22 cellular contexts compared by ENCODE assay signal in genomic region chr9:70874451-70874850, GRCh38.
DNase-seq lines count a peak whose midpoint lies in the region; ATAC-seq, FAIRE-seq and TF ChIP-seq lines count a peak whose summit lies in the region.
"Had no signal": no experiment of that assay in that cellular context is flagged by ENCODE, and none has a peak within 500 bp of the region (broad histone marks: within the 10 kb centered on the region; RNA-seq: fewer than 3 reads in every experiment).

No MANE protein-coding gene starts in this region.

- no peak overlapping the region for H2BK20ac ChIP-seq in H1 (ENCODE audit: low read length)

- H3K4me2 ChIP-seq in H1 (ENCODE audit: insufficient read depth in 1 of 2, low read depth in 2 of 2, low read length in 2 of 2) = no peak overlapping the region
- H3K4me2 ChIP-seq: BLaER1 treated with 17β-estradiol and CSF1 and Interleukin-3, amounts not matched to agents 10 nM and 100 nM; SK-N-SH had no signal

- H2BK12ac ChIP-seq in H1 (ENCODE audit: low read depth, low read length) = no peak overlapping the region

- no peak overlapping the region for H2BK5ac ChIP-seq in H1 (ENCODE audit: low read depth, low read length)

- peak; percentile 5 for DNase-seq in AG10803 (ENCODE audit: low read depth)
- DNase-seq in adipocyte (ENCODE audit: low read depth) = peak; percentile 51
- no peak for DNase-seq in H1 (ENCODE audit: low read depth in 1 of 2, low spot score in 2 of 2)
- DNase-seq in iris pigment epithelial cell (ENCODE audit: low read depth) = peak; percentile 20
- no peak for DNase-seq in foreskin keratinocyte
- DNase-seq in erythroblast (lab: John Stamatoyannopoulos, UW) = no peak
- no peak for DNase-seq in midbrain (lab: John Stamatoyannopoulos, UW)
- DNase-seq: Calu3; CD8-positive, alpha-beta T cell; DMS53; H9; NCI-H1417; NCI-H1930; NCI-H226; NCI-H524; PC-3; RPMI8226; SHP77 treated with DMSO at 0.1 percent for 48 hours; SK-N-SH had no signal

- CTCF ChIA-PET in H1 (lab: Charles Lee; ENCODE audit: partially characterized antibody) = no interaction called here

- no peak for TF ChIP-seq RAD21 in H1 (IDR thresholded peaks at IDR 0.05 in 1 of 2, conservative IDR thresholded peaks at IDR 0.05 in 1 of 2; ENCODE audit: low read depth in 2 of 2, low read length in 2 of 2)

- no peak for FAIRE-seq in H1 (lab: Jason Lieb, UNC)
- FAIRE-seq: A204.1 had no signal

- no peak for TF ChIP-seq CTCF in AG10803 (conservative IDR thresholded peaks at IDR 0.05; ENCODE audit: low read length)
- no peak for TF ChIP-seq CTCF in H1 (IDR thresholded peaks at IDR 0.05; ENCODE audit: control extremely low read depth in 1 of 3, insufficient read depth in 1 of 3, low read depth in 1 of 3, low read length in 3 of 3)
- TF ChIP-seq CTCF in foreskin keratinocyte (conservative IDR thresholded peaks at IDR 0.05) = no peak

- H3K56ac ChIP-seq in H1 (replicated peaks; ENCODE audit: insufficient read length, low read depth, low read length) = no peak overlapping the region

- no peak overlapping the region for H3K18ac ChIP-seq in H1 (ENCODE audit: extremely low read depth, low read length)

- no peaks in the 10 kb centered on the region for H3K27me3 ChIP-seq in adipocyte (replicated peaks; ENCODE audit: control insufficient read depth, insufficient read depth, low read length)
- H3K27me3 ChIP-seq in H1 (replicated peaks in 1 of 4; ENCODE audit: control insufficient read depth in 3 of 4, extremely low read depth in 1 of 4, insufficient read depth in 3 of 4, low read length in 3 of 4) = no peaks in the 10 kb centered on the region
- H3K27me3 ChIP-seq in foreskin keratinocyte = peaks cover 14% of the 10 kb centered on the region
- H3K27me3 ChIP-seq: BLaER1 treated with 17β-estradiol and CSF1 and Interleukin-3, amounts not matched to agents 10 nM and 100 nM had no signal

- H3K4me3 ChIP-seq in AG10803 (ENCODE audit: low read length) (no peak overlapping the region), adipocyte (ENCODE audit: low read length) (no peak overlapping the region), H1 (ENCODE audit: extremely low read depth in 1 of 4, insufficient read depth in 2 of 4, low read depth in 3 of 4, low read length in 4 of 4) (no peak overlapping the region)
- H3K4me3 ChIP-seq: BLaER1 treated with 17β-estradiol and CSF1 and Interleukin-3, amounts not matched to agents 10 nM and 100 nM had no signal

- no peak overlapping the region for H2BK120ac ChIP-seq in H1 (replicated peaks; ENCODE audit: low read depth, low read length)

- no peaks in the 10 kb centered on the region for H4K20me1 ChIP-seq in H1 (replicated peaks in 1 of 2; ENCODE audit: control insufficient read depth in 1 of 2, insufficient read depth in 2 of 2, low read length in 2 of 2)
- H4K20me1 ChIP-seq: BLaER1 treated with 17β-estradiol and CSF1 and Interleukin-3, amounts not matched to agents 10 nM and 100 nM had no signal

- 76% methylated on average over 1 of the region's 1 CpG; no CpG with 5 or more reads in 1 of the 2 experiments for whole genome bisulfite sequencing in H1 (ENCODE audit: extremely low coverage in 1 of 2, insufficient coverage in 1 of 2, insufficient read length in 1 of 2, insufficient replicate concordance in 2 of 2, low coverage in 1 of 2, low lambda C conversion rate in 2 of 2, missing lambda C conversion rate in 1 of 2), 2 experiments

- no peak overlapping the region for H4K8ac ChIP-seq in H1 (ENCODE audit: extremely low read depth, insufficient read depth, low read length)

- H3K9ac ChIP-seq in adipocyte (ENCODE audit: low read length) (no peak overlapping the region), H1 (replicated peaks in 1 of 4; ENCODE audit: extremely low read depth in 1 of 4, low read depth in 3 of 4, low read length in 3 of 4) (no peak overlapping the region)
- H3K9ac ChIP-seq: BLaER1 treated with 17β-estradiol and CSF1 and Interleukin-3, amounts not matched to agents 10 nM and 100 nM; SK-N-SH had no signal

- no peak overlapping the region for H2AK5ac ChIP-seq in H1 (ENCODE audit: low read depth, low read length)

- POLR2A ChIA-PET in H1 (lab: Charles Lee; ENCODE audit: partially characterized antibody) = no interaction called here

- no peak overlapping the region for H3K23ac ChIP-seq in H1 (ENCODE audit: insufficient read length)

- H2BK15ac ChIP-seq in H1 (ENCODE audit: low read length) = no peak overlapping the region

- no peak overlapping the region for H3K4ac ChIP-seq in H1 (replicated peaks; ENCODE audit: insufficient read length, low read depth, low read length)

- no peak overlapping the region for H2AFZ ChIP-seq in H1 (ENCODE audit: low read length)

- H3K79me2 ChIP-seq in H1 (ENCODE audit: control insufficient read depth in 1 of 2, insufficient read depth in 2 of 2, low read length in 2 of 2) = no peaks in the 10 kb centered on the region

- H4K5ac ChIP-seq in H1 (ENCODE audit: insufficient read length, low read depth, low read length) = no peak overlapping the region

- H3K79me1 ChIP-seq in H1 (ENCODE audit: low read depth, low read length) = no peaks in the 10 kb centered on the region

- H3K9me3 ChIP-seq in adipocyte (ENCODE audit: control insufficient read depth, low read length) (no peaks in the 10 kb centered on the region), H1 (ENCODE audit: insufficient read depth in 2 of 2, low read depth in 1 of 2, low read length in 1 of 2) (no peaks in the 10 kb centered on the region; a peak in 1 of 4 replicates)
- H3K9me3 ChIP-seq: BLaER1 treated with 17β-estradiol and CSF1 and Interleukin-3, amounts not matched to agents 10 nM and 100 nM; SK-N-SH had no signal

- H3K14ac ChIP-seq in H1 (ENCODE audit: insufficient read length) = no peak overlapping the region

- H3K23me2 ChIP-seq in H1 (ENCODE audit: low read depth, low read length) = no peaks in the 10 kb centered on the region; the same call in 1 of the 2 replicates

- H3K36me3 ChIP-seq in adipocyte (ENCODE audit: control insufficient read depth, insufficient read depth, low read length, severe bottlenecking) (no peaks in the 10 kb centered on the region), H1 (ENCODE audit: control insufficient read depth in 2 of 4, insufficient read depth in 4 of 4, low read length in 3 of 4) (no peaks in the 10 kb centered on the region)
- H3K36me3 ChIP-seq: BLaER1 treated with 17β-estradiol and CSF1 and Interleukin-3, amounts not matched to agents 10 nM and 100 nM had no signal

- ATAC-seq in foreskin keratinocyte (no peak), HG02571 (IDR thresholded peaks at IDR 0.05; ENCODE audit: unreplicated experiment) (no peak)
- ATAC-seq: CD8-positive, alpha-beta T cell; PC-3 had no signal

- H3K4me1 ChIP-seq in adipocyte (ENCODE audit: control insufficient read depth, insufficient read depth, low read length) (peaks cover 21% of the 10 kb centered on the region), H1 (replicated peaks in 1 of 4; ENCODE audit: control insufficient read depth in 3 of 4, insufficient read depth in 4 of 4, low read length in 3 of 4) (no peaks in the 10 kb centered on the region), foreskin keratinocyte (no peaks in the 10 kb centered on the region)

- TF ChIP-seq EP300 in H1 (IDR thresholded peaks at IDR 0.05; ENCODE audit: borderline replicate concordance in 1 of 2, low read depth in 2 of 2, low read length in 2 of 2) = no peak

- H3K27ac ChIP-seq in H1 (ENCODE audit: low read depth, low read length) (no peak overlapping the region), foreskin keratinocyte (no peak overlapping the region)
- H3K27ac ChIP-seq: BLaER1 treated with 17β-estradiol and CSF1 and Interleukin-3, amounts not matched to agents 10 nM and 100 nM had no signal

- no peak for TF ChIP-seq POLR2A in H1 (IDR thresholded peaks at IDR 0.05; ENCODE audit: control extremely low read depth in 1 of 2, low read depth in 2 of 2, low read length in 2 of 2)
- TF ChIP-seq POLR2A in erythroblast (IDR thresholded peaks at IDR 0.05; ENCODE audit: low read length) = no peak

- H4K91ac ChIP-seq in H1 (replicated peaks; ENCODE audit: insufficient read length, low read length) = no peak overlapping the region

TF ChIP-seq in H1, 55 proteins besides CTCF, POLR2A, EP300 and RAD21:
- TF ChIP-seq SAP30 (IDR thresholded peaks at IDR 0.05; ENCODE audit: insufficient read depth, insufficient replicate concordance, low read length) (no peak), BACH1 (IDR thresholded peaks at IDR 0.05; ENCODE audit: low read length) (peak; percentile 81), JUND (IDR thresholded peaks at IDR 0.05; ENCODE audit: low read length) (no peak), HDAC6 (IDR thresholded peaks at IDR 0.05; ENCODE audit: low read depth, low read length) (no peak), RBBP5 (IDR thresholded peaks at IDR 0.05; ENCODE audit: borderline replicate concordance, low read depth, low read length) (no peak), ASH2L (IDR thresholded peaks at IDR 0.05; ENCODE audit: low read length) (no peak)
TF ChIP-seq in H1: peak in this region for 1.

Comparison
In these comparisons a context has a peak if more than half of its experiments do, and no peak if none do; other contexts are left out.
1. DNase-seq: peak in AG10803 (single experiment), adipocyte (single experiment) and iris pigment epithelial cell (single experiment); none in H1 (0 of 2), foreskin keratinocyte (0 of 2), erythroblast (0 of 2) and midbrain (single experiment).